36 cellular contexts compared by ENCODE assay signal in the genomic region with DNA sequence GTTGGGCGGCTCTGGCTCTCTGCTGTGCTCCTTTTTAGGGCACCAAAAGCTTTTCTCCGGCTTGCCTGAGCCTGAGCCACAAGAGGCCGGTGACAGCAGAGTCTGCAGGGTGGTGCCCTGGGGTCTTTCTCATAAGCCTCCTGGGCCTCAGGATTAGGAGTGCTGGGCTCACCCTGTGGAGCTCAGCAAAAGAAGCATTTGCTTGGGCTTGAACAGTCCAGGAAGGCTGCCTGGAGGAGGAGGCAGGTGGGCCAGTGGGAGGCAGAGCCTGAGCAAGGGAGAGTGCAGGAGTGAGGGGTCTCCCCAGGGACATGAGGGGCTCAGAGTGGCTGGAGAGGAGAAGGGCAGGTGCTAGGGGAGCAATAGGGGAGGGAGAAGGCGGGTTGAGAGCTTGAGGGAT. TPM values are rescaled to one million over a fixed set of nuclear protein-coding genes. Genes with fewer than 3 reads are reported as not detected.
"Had no signal": no experiment of that assay in that cellular context is flagged by ENCODE, and none has a peak within 500 bp of the region (broad histone marks: within the 10 kb centered on the region; RNA-seq: fewer than 3 reads in every experiment).

No MANE protein-coding gene starts in this region.

- H3K4me1 Mint-ChIP-seq: activated B cell treated with CpG ODN at 0.5 μM for 24 hours had no signal

- H3K27ac Mint-ChIP-seq: activated B cell treated with CpG ODN at 0.5 μM for 24 hours; activated CD4-positive, alpha-beta memory T cell treated with anti-CD3 and anti-CD28 coated beads for 36 hours; activated naive CD4-positive, alpha-beta T cell treated with anti-CD3 and anti-CD28 coated beads for 36 hours; activated T-helper 1 cell treated with anti-CD3 and anti-CD28 coated beads, Interleukin-12 subunit alpha, Interleukin-12 subunit beta, Interleukin-2, Interleukin-4 antibody, amounts not matched to agents 30 ng/mL and 10 ng/mL and 1 ng/mL, durations not matched to agents 14 hours and 24 hours and 36 hours had no signal

- H3K9me3 Mint-ChIP-seq: activated B cell treated with CpG ODN at 0.5 μM for 24 hours; activated CD4-positive, alpha-beta memory T cell treated with anti-CD3 and anti-CD28 coated beads for 36 hours; activated naive CD4-positive, alpha-beta T cell treated with anti-CD3 and anti-CD28 coated beads for 36 hours; activated naive CD4-positive, alpha-beta T cell treated with anti-CD3 and anti-CD28 coated beads, Interleukin-2, amount 50 U/mL, for 72 hours; activated T-cell treated with anti-CD3 and anti-CD28 coated beads, Interleukin-2, amount 50 U/mL, for 4 hours; activated T-helper 1 cell treated with anti-CD3 and anti-CD28 coated beads, Interleukin-12 subunit alpha, Interleukin-12 subunit beta, Interleukin-2, Interleukin-4 antibody, amounts not matched to agents 30 ng/mL and 10 ng/mL and 1 ng/mL, durations not matched to agents 14 hours and 24 hours and 36 hours had no signal

- H3K27ac ChIP-seq: brain microvascular endothelial cell, Peyer's patch, VCaP had no signal

- ATAC-seq: activated naive CD4-positive, alpha-beta T cell treated with anti-CD3 and anti-CD28 coated beads, Interleukin-2, amount 50 U/mL, for 72 hours; activated T-cell treated with anti-CD3 and anti-CD28 coated beads, Interleukin-2, amount 50 U/mL, for 4 hours; PC-3 had no signal

- DNase-seq: activated B cell treated with CpG ODN at 0.5 μM for 24 hours; activated CD4-positive, alpha-beta memory T cell treated with anti-CD3 and anti-CD28 coated beads for 36 hours; activated CD4-positive, alpha-beta T cell treated with anti-CD3 and anti-CD28 coated beads for 4 hours; activated CD4-positive, alpha-beta T cell treated with anti-CD3 and anti-CD28 coated beads, Interleukin-2, amount 50 U/mL, for 1 hour; activated CD4-positive, CD25-positive, alpha-beta regulatory T cell treated with anti-CD3 and anti-CD28 coated beads, Interleukin-2, amount 50 U/mL, for 72 hours; activated CD8-positive, alpha-beta memory T cell treated with anti-CD3 and anti-CD28 coated beads, Interleukin-2, amount 50 U/mL, for 4 hours; activated gamma-delta T cell treated with Interleukin-2 at 50 U/mL for 16 hours; activated naive CD4-positive, alpha-beta T cell treated with anti-CD3 and anti-CD28 coated beads for 36 hours; activated T-cell treated with anti-CD3 and anti-CD28 coated beads for 4 hours; activated T-cell treated with anti-CD3 and anti-CD28 coated beads, Interleukin-2, amount 50 U/mL, for 4 hours; anterior cingulate cortex; brain microvascular endothelial cell; KG1; MM.1S; MV-4-11; NCI-H1092; NCI-H146; NCI-H187; NCI-H2029 treated with DMSO at 0.1 percent for 48 hours; NCI-H2107; NCI-H2171; NCI-H510A; NCI-H526; NCI-H748 treated with DMSO at 0.1 percent for 48 hours; NK-92 treated with Interleukin-12 subunit alpha and Interleukin-12 subunit beta, amount 100 ng/mL, for 24 hours; PC-3; Peyer's patch; RPMI8226; SW 1271; T-helper 2 cell; T-helper 9 cell had no signal

- H3K4me3 Mint-ChIP-seq: activated B cell treated with CpG ODN at 0.5 μM for 24 hours; activated CD4-positive, alpha-beta memory T cell treated with anti-CD3 and anti-CD28 coated beads for 36 hours; activated naive CD4-positive, alpha-beta T cell treated with anti-CD3 and anti-CD28 coated beads for 36 hours; activated T-cell treated with anti-CD3 and anti-CD28 coated beads, Interleukin-2, amount 50 U/mL, for 4 hours; activated T-helper 1 cell treated with anti-CD3 and anti-CD28 coated beads, Interleukin-12 subunit alpha, Interleukin-12 subunit beta, Interleukin-2, Interleukin-4 antibody, amounts not matched to agents 30 ng/mL and 10 ng/mL and 1 ng/mL, durations not matched to agents 14 hours and 24 hours and 36 hours had no signal

- H3K27me3 ChIP-seq: Peyer's patch had no signal

- H3K27me3 Mint-ChIP-seq: activated CD4-positive, alpha-beta memory T cell treated with anti-CD3 and anti-CD28 coated beads for 36 hours had no signal

- H3K4me3 ChIP-seq: Peyer's patch had no signal

- H3K36me3 ChIP-seq: brain microvascular endothelial cell, Peyer's patch had no signal

- H3K36me3 Mint-ChIP-seq: activated CD4-positive, alpha-beta memory T cell treated with anti-CD3 and anti-CD28 coated beads for 36 hours; activated naive CD4-positive, alpha-beta T cell treated with anti-CD3 and anti-CD28 coated beads, Interleukin-2, amount 50 U/mL, for 72 hours had no signal

- H3K9me3 ChIP-seq: Peyer's patch had no signal

- H3K4me1 ChIP-seq: Peyer's patch had no signal

RNA-seq across cellular contexts. Expression of a gene that starts 53.4 kb away (rescaled TPM):
- total RNA-seq: activated CD4-positive, alpha-beta memory T cell treated with anti-CD3 and anti-CD28 coated beads for 36 hours; activated naive CD4-positive, alpha-beta T cell treated with anti-CD3 and anti-CD28 coated beads for 36 hours; activated naive CD4-positive, alpha-beta T cell treated with anti-CD3 and anti-CD28 coated beads, Interleukin-2, amount 50 U/mL, for 72 hours; activated T-helper 1 cell treated with anti-CD3 and anti-CD28 coated beads, Interleukin-12 subunit alpha, Interleukin-12 subunit beta, Interleukin-2, Interleukin-4 antibody, amounts not matched to agents 30 ng/mL and 10 ng/mL and 1 ng/mL, durations not matched to agents 14 hours and 24 hours and 36 hours; LHCN-M2 had no signal

RNA-seq across cellular contexts. Expression of a gene that starts 54.8 kb away (rescaled TPM):
- total RNA-seq: activated B cell treated with CpG ODN at 0.5 μM for 24 hours; activated CD4-positive, alpha-beta memory T cell treated with anti-CD3 and anti-CD28 coated beads for 36 hours; activated naive CD4-positive, alpha-beta T cell treated with anti-CD3 and anti-CD28 coated beads for 36 hours; activated naive CD4-positive, alpha-beta T cell treated with anti-CD3 and anti-CD28 coated beads, Interleukin-2, amount 50 U/mL, for 72 hours; activated T-helper 1 cell treated with anti-CD3 and anti-CD28 coated beads, Interleukin-12 subunit alpha, Interleukin-12 subunit beta, Interleukin-2, Interleukin-4 antibody, amounts not matched to agents 30 ng/mL and 10 ng/mL and 1 ng/mL, durations not matched to agents 14 hours and 24 hours and 36 hours; Right ventricle myocardium superior had no signal
